13 cellular contexts compared by ENCODE assay signal in the genomic region with DNA sequence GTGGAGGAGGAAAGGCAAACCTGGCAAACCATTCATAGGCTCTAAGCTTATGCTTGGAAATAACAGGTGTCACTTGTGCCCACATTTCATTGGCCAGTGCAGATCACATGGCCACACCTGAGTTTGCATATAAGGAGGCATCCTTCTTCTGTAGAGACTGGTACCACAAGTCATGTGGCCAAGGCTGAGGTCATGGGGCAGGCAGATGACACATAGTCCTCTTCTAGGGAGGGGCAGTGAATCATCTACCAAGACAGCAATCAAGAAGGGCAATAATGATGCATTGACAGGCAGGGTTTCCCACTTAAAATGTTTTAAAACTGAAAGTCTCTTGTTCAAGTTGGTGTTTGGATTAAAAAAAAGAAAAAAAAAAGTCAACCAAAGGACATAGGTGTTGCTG.
A peak's percentile ranks its signal among the peaks of the same experiment; 100 is the strongest.
DNase-seq lines count a peak whose midpoint lies in the region; ATAC-seq, FAIRE-seq and TF ChIP-seq lines count a peak whose summit lies in the region.
"Had no signal": no experiment of that assay in that cellular context is flagged by ENCODE, and none has a peak within 500 bp of the region (broad histone marks: within the 10 kb centered on the region; RNA-seq: fewer than 3 reads in every experiment).

No MANE protein-coding gene starts in this region.

- peak; percentile 97 for FAIRE-seq in HTR-8/SVneo (lab: Jason Lieb, UNC)
- FAIRE-seq in kidney (lab: Jason Lieb, UNC) = no peak
- FAIRE-seq: TTC549 had no signal

- no peaks in the 10 kb centered on the region for H3K27me3 Mint-ChIP-seq in activated T-cell treated with anti-CD3 and anti-CD28 coated beads, Interleukin-2, amount 50 U/mL, for 4 hours (ENCODE audit: low read depth)
- no peaks in the 10 kb centered on the region for H3K27me3 Mint-ChIP-seq in natural killer cell (ENCODE audit: low read depth in 2 of 2)
- H3K27me3 Mint-ChIP-seq: CD8-positive, alpha-beta memory T cell had no signal

- no peaks in the 10 kb centered on the region for H3K4me1 ChIP-seq in kidney (ENCODE audit: control insufficient read depth in 1 of 2, insufficient read depth in 1 of 2, low read depth in 1 of 2, low read length in 2 of 2)

- H3K4me3 Mint-ChIP-seq in activated T-cell treated with anti-CD3 and anti-CD28 coated beads, Interleukin-2, amount 50 U/mL, for 4 hours = no peak overlapping the region
- H3K4me3 Mint-ChIP-seq in natural killer cell = no peak overlapping the region
- H3K4me3 Mint-ChIP-seq: CD8-positive, alpha-beta memory T cell had no signal

- H3K4me1 Mint-ChIP-seq in activated T-cell treated with anti-CD3 and anti-CD28 coated beads, Interleukin-2, amount 50 U/mL, for 4 hours (ENCODE audit: low read depth) = peaks cover 9% of the 10 kb centered on the region
- peaks cover 6 to 26% of the 10 kb centered on the region in 2 donors for H3K4me1 Mint-ChIP-seq in natural killer cell

- in situ Hi-C loops in Caki2 (cut with HindIII; ENCODE audit: low pct_unique_long_range_greater_than_20kb, low sequenced_read_pairs) = no loop called here

- ATAC-seq in activated T-cell treated with anti-CD3 and anti-CD28 coated beads, Interleukin-2, amount 50 U/mL, for 4 hours = peak; percentile 90 to 94
- ATAC-seq in natural killer cell (peak; percentile 32 to 70 (median 45)), GM21423 (IDR thresholded peaks at IDR 0.05; ENCODE audit: unreplicated experiment) (no peak), HG03175 (IDR thresholded peaks at IDR 0.05; ENCODE audit: unreplicated experiment) (no peak)

- no peak for TF ChIP-seq CTCF in natural killer cell (IDR thresholded peaks at IDR 0.05)
- no peak for TF ChIP-seq CTCF in kidney (IDR thresholded peaks at IDR 0.05; ENCODE audit: borderline replicate concordance, extremely low read depth, insufficient read depth)

- H3K9me3 ChIP-seq in kidney (ENCODE audit: control insufficient read depth in 1 of 2, low read length in 2 of 2) = no peaks in the 10 kb centered on the region
- H3K9me3 ChIP-seq: ascending aorta had no signal

- peak; percentile 42 for DNase-seq in Caki2 (ENCODE audit: low read depth)
- no peak for DNase-seq in HTR-8/SVneo (ENCODE audit: insufficient read length, low spot score)
- no peak for DNase-seq in activated T-cell treated with anti-CD3 and anti-CD28 coated beads, Interleukin-2, amount 50 U/mL, for 4 hours
- DNase-seq in natural killer cell = no peak
- DNase-seq in kidney = no peak
- DNase-seq in midbrain (lab: John Stamatoyannopoulos, UW) = no peak
- DNase-seq: CD8-positive, alpha-beta memory T cell; NCI-H146 had no signal

- no peaks in the 10 kb centered on the region for H3K9me3 Mint-ChIP-seq in activated T-cell treated with anti-CD3 and anti-CD28 coated beads, Interleukin-2, amount 50 U/mL, for 4 hours
- no peaks in the 10 kb centered on the region for H3K9me3 Mint-ChIP-seq in natural killer cell
- H3K9me3 Mint-ChIP-seq: CD8-positive, alpha-beta memory T cell had no signal

- H3K36me3 Mint-ChIP-seq in activated T-cell treated with anti-CD3 and anti-CD28 coated beads, Interleukin-2, amount 50 U/mL, for 4 hours (ENCODE audit: insufficient read depth) = peaks cover 50% of the 10 kb centered on the region
- H3K36me3 Mint-ChIP-seq in natural killer cell = peaks cover 7% of the 10 kb centered on the region

- peak overlapping the region in 1 of 2 donors; percentile 7 for H3K27ac Mint-ChIP-seq in natural killer cell

- H3K9ac ChIP-seq in kidney (ENCODE audit: low read length in 2 of 2) = no peak overlapping the region

- H3K36me3 ChIP-seq in kidney (ENCODE audit: control insufficient read depth in 1 of 2, insufficient read depth in 2 of 2, low read length in 2 of 2) = peaks cover 2 to 21% of the 10 kb centered on the region in 2 donors

- no peak overlapping the region for H3K4me3 ChIP-seq in kidney (ENCODE audit: low read length in 2 of 2)
- H3K4me3 ChIP-seq: ascending aorta had no signal

- no peak overlapping the region for H3K27ac ChIP-seq in kidney (ENCODE audit: low read depth in 2 of 2, low read length in 2 of 2)
- H3K27ac ChIP-seq: ascending aorta, HL-60 had no signal

- intact Hi-C loops in natural killer cell (cut with micrococcal nuclease) (no loop called here), kidney (cut with DNase I) (no loop called here)

Comparison
In these comparisons a context has a peak if more than half of its experiments do, and no peak if none do; other contexts are left out.
1. ATAC-seq: peak in activated T-cell treated with anti-CD3 and anti-CD28 coated beads, Interleukin-2, amount 50 U/mL, for 4 hours (2 of 2) and natural killer cell (3 of 3); none in GM21423 (single experiment) and HG03175 (single experiment).